ENCODE assay signal across 8 cellular contexts in genomic region chr11:86688398-86689179, GRCh38. TPM values are rescaled to one million over a fixed set of nuclear protein-coding genes. Genes with fewer than 3 reads are reported as not detected.
DNase-seq lines count a peak whose midpoint lies in the region; ATAC-seq, FAIRE-seq and TF ChIP-seq lines count a peak whose summit lies in the region.

No MANE protein-coding gene starts in this region.

- no peak overlapping the region for H3K9ac ChIP-seq in K562 (ENCODE audit: insufficient read depth in 1 of 2, low read depth in 2 of 2, low read length in 2 of 2)

- H3K27me3 Mint-ChIP-seq in activated naive CD4-positive, alpha-beta T cell treated with anti-CD3 and anti-CD28 coated beads, Interleukin-2, amount 50 U/mL, for 24 hours = no peaks in the 10 kb centered on the region
- H3K27me3 Mint-ChIP-seq in CD4-positive, alpha-beta memory T cell = peaks cover 5 to 9% of the 10 kb centered on the region in 2 donors

- BruUV-seq in K562 (replicated peaks; lab: Mats Ljungman, UMichigan) = no TSS peak

- FAIRE-seq in K562 (lab: Jason Lieb, UNC) = no peak

- H3K27me3 ChIP-seq in K562 (ENCODE audit: control insufficient read depth in 2 of 2, insufficient read depth in 2 of 2, low read length in 2 of 2) (no peaks in the 10 kb centered on the region; a peak in 1 of 5 replicates), gastrocnemius medialis (no peaks in the 10 kb centered on the region)
- H3K27me3 ChIP-seq in CD4-positive, alpha-beta memory T cell (ENCODE audit: insufficient read depth, low read length) = no peaks in the 10 kb centered on the region

- H3K79me2 ChIP-seq in K562 (ENCODE audit: control insufficient read depth, insufficient read depth, low read length) = no peaks in the 10 kb centered on the region

- no peak overlapping the region for H3K4me3 Mint-ChIP-seq in activated naive CD4-positive, alpha-beta T cell treated with anti-CD3 and anti-CD28 coated beads, Interleukin-2, amount 50 U/mL, for 24 hours
- no peak overlapping the region for H3K4me3 Mint-ChIP-seq in CD4-positive, alpha-beta memory T cell

- H3K36me3 ChIP-seq in K562 (ENCODE audit: control insufficient read depth, insufficient read depth, low read length) (no peaks in the 10 kb centered on the region), gastrocnemius medialis (no peaks in the 10 kb centered on the region)
- no peaks in the 10 kb centered on the region for H3K36me3 ChIP-seq in CD4-positive, alpha-beta memory T cell (ENCODE audit: insufficient read depth, low read length)

- H3K4me3 ChIP-seq in K562 (no peak overlapping the region), gastrocnemius medialis (no peak overlapping the region)
- H3K4me3 ChIP-seq in CD4-positive, alpha-beta memory T cell (ENCODE audit: low read length in 2 of 2) = no peak overlapping the region

- no peak overlapping the region for H2AFZ ChIP-seq in K562 (ENCODE audit: low read depth, low read length)

- no peak for TF ChIP-seq EP300 in K562 (IDR thresholded peaks at IDR 0.05; ENCODE audit: low read length)

- H4K20me1 ChIP-seq in K562 (replicated peaks; ENCODE audit: control insufficient read depth, insufficient read depth, low read length) = no peaks in the 10 kb centered on the region

- H3K27ac Mint-ChIP-seq in activated naive CD4-positive, alpha-beta T cell treated with anti-CD3 and anti-CD28 coated beads, Interleukin-2, amount 50 U/mL, for 24 hours = peak overlapping the region; percentile 67
- H3K27ac Mint-ChIP-seq in CD4-positive, alpha-beta memory T cell = no peak overlapping the region

- CTCF ChIA-PET in K562 (lab: Yijun Ruan, JAX; ENCODE audit: low intra/inter-chr PET ratio) = no interaction called here
- CTCF ChIA-PET in CD4-positive, alpha-beta memory T cell (lab: Charles Lee; ENCODE audit: partially characterized antibody) = no interaction called here

- in situ Hi-C loops in K562 (cut with MboI) = no loop called here
- in situ Hi-C loops in gastrocnemius medialis (cut with MboI; ENCODE audit: low sequenced_read_pairs in 4 of 4) = no loop called here

- DNase-seq in activated naive CD4-positive, alpha-beta T cell (lab: John Stamatoyannopoulos, UW) = no peak
- DNase-seq in HK-2 (ENCODE audit: unreplicated experiment) = peak; percentile 58
- no peak for DNase-seq in K562 (ENCODE audit: extremely low read depth in 1 of 4, low spot score in 3 of 4)
- peak; percentile 27 to 43 for DNase-seq in gastrocnemius medialis
- DNase-seq in NCI-H2029 (lab: John Stamatoyannopoulos, UW) = no peak
- DNase-seq in CD4-positive, alpha-beta memory T cell = no peak

- ATAC-seq in K562 (no peak), gastrocnemius medialis (peak; percentile 91 to 95), HG02759 (IDR thresholded peaks at IDR 0.05; ENCODE audit: unreplicated experiment) (no peak)

- H3K9me3 ChIP-seq in K562 (replicated peaks; ENCODE audit: control insufficient read depth, insufficient read depth, low read depth, low read length) (no peaks in the 10 kb centered on the region), gastrocnemius medialis (no peaks in the 10 kb centered on the region)
- no peaks in the 10 kb centered on the region for H3K9me3 ChIP-seq in CD4-positive, alpha-beta memory T cell (ENCODE audit: control insufficient read depth in 1 of 2, low read length in 2 of 2)

- no peaks in the 10 kb centered on the region for H3K9me1 ChIP-seq in K562 (ENCODE audit: control insufficient read depth, insufficient read depth, low read length)

- 7% methylated on average over 4 of the region's 4 CpGs for WGBS in K562 (ENCODE audit: insufficient coverage, low coverage, missing lambda C conversion rate)

- no peak for TF ChIP-seq RAD21 in K562 (CRISPR knock-in tag; conservative IDR thresholded peaks at IDR 0.05 in 1 of 2, IDR thresholded peaks at IDR 0.05 in 1 of 2)

- peaks cover 5% of the 10 kb centered on the region for H3K4me1 Mint-ChIP-seq in activated naive CD4-positive, alpha-beta T cell treated with anti-CD3 and anti-CD28 coated beads, Interleukin-2, amount 50 U/mL, for 24 hours
- no peaks in the 10 kb centered on the region for H3K4me1 Mint-ChIP-seq in CD4-positive, alpha-beta memory T cell

- POLR2A ChIA-PET in K562 (lab: Yijun Ruan, JAX) = interaction anchor here (0.6 kb wide), 1 partner anchor 202 kb away, joined by 3 read pairs; no protein-coding TSS in a partner anchor
- POLR2A ChIA-PET in CD4-positive, alpha-beta memory T cell (lab: Charles Lee; ENCODE audit: partially characterized antibody) = no interaction called here

- H3K4me2 ChIP-seq in K562 (ENCODE audit: insufficient read depth, low read length) = no peak overlapping the region

- no peak overlapping the region for H3K27ac ChIP-seq in K562 (ENCODE audit: extremely low read depth, low read depth, low read length)
- peak overlapping the region; percentile 67 to 82 (median 76) for H3K27ac ChIP-seq in gastrocnemius medialis
- H3K27ac ChIP-seq in CD4-positive, alpha-beta memory T cell (ENCODE audit: low read depth, low read length) = no peak overlapping the region

- no peak for TF ChIP-seq CTCF in K562 (IDR thresholded peaks at IDR 0.05 in 2 of 3, conservative IDR thresholded peaks at IDR 0.05 in 1 of 3; ENCODE audit: insufficient read depth in 2 of 3, low read depth in 1 of 3, low read length in 3 of 3)
- TF ChIP-seq CTCF in gastrocnemius medialis (IDR thresholded peaks at IDR 0.05 in 4 of 5, conservative IDR thresholded peaks at IDR 0.05 in 1 of 5) = no peak

- no peaks in the 10 kb centered on the region for H3K36me3 Mint-ChIP-seq in activated naive CD4-positive, alpha-beta T cell treated with anti-CD3 and anti-CD28 coated beads, Interleukin-2, amount 50 U/mL, for 24 hours
- no peaks in the 10 kb centered on the region for H3K36me3 Mint-ChIP-seq in CD4-positive, alpha-beta memory T cell

- no peaks in the 10 kb centered on the region for H3K4me1 ChIP-seq in K562 (replicated peaks in 1 of 2; ENCODE audit: control insufficient read depth in 2 of 2, insufficient read depth in 2 of 2, low read length in 2 of 2)
- H3K4me1 ChIP-seq in gastrocnemius medialis = peaks cover 26 to 40% of the 10 kb centered on the region in 2 donors
- no peaks in the 10 kb centered on the region for H3K4me1 ChIP-seq in CD4-positive, alpha-beta memory T cell (ENCODE audit: insufficient read depth, low read length)

- TF ChIP-seq POLR2A in K562 (conservative IDR thresholded peaks at IDR 0.05) = no peak
- peak in 1 of 2 donors; percentile 23 for TF ChIP-seq POLR2A in gastrocnemius medialis (IDR thresholded peaks at IDR 0.05)

- H3K9me3 Mint-ChIP-seq in activated naive CD4-positive, alpha-beta T cell treated with anti-CD3 and anti-CD28 coated beads, Interleukin-2, amount 50 U/mL, for 24 hours = no peaks in the 10 kb centered on the region
- peaks cover 0 to 2% (median 0%) of the 10 kb centered on the region in 8 donors for H3K9me3 Mint-ChIP-seq in CD4-positive, alpha-beta memory T cell

- intact Hi-C loops in K562 (cut with micrococcal nuclease) (no loop called here), gastrocnemius medialis (cut with DNase I; ENCODE audit: low total_unique reads) (loop anchor here (5.0 kb wide), 1 partner anchor 54 kb away; no protein-coding TSS in a partner anchor)
- intact Hi-C loops in CD4-positive, alpha-beta memory T cell (cut with micrococcal nuclease) = no loop called here

TF ChIP-seq in K562, 482 proteins besides CTCF, POLR2A, EP300 and RAD21:
- TF ChIP-seq ZNF347 (CRISPR knock-in tag; IDR thresholded peaks at IDR 0.05; ENCODE audit: low read depth) (no peak), FOSL1 (tag; conservative IDR thresholded peaks at IDR 0.05) (peak; percentile 36)
TF ChIP-seq in K562: peak in this region for 1.

RNA-seq across cellular contexts. Expression of gene ME3, which starts 16.2 kb away (rescaled TPM):
- total RNA-seq in K562 (2011; cell fraction: chromatin; rRNA removed; ENCODE audit: low replicate concordance) = not detected in 2 replicates
- not detected in 2 replicates for total RNA-seq in K562 (2011; cell fraction: nucleolus; rRNA removed)
- not detected in 2 replicates for total RNA-seq in K562 (2011; cell fraction: nucleoplasm; rRNA removed)
- not detected in 2 replicates for total RNA-seq in K562 (2014; rRNA removed)
- not detected in 2 replicates for total RNA-seq in K562 (2014; rRNA removed; fragmentation: Illumina TruSeq; extraction: Trizol)
- not detected in 2 replicates for total RNA-seq in K562 (2015; rRNA removed; fragmentation: Illumina TruSeq; extraction: Trizol)
- not detected in 2 replicates for total RNA-seq in K562 (2021)
- polyA plus RNA-seq in K562 (2011; rRNA removed) = not detected in 2 replicates
- not detected in 2 replicates for polyA plus RNA-seq in K562 (2011; cell fraction: cytosol; rRNA removed)
- polyA plus RNA-seq in K562 (2011; cell fraction: nucleus; rRNA removed) = 0.17 TPM in 1 of 2 replicates, not detected in the other
- not detected in 2 replicates for polyA plus RNA-seq in K562 (2012)
- polyA plus RNA-seq in K562 (2014; fragmentation: Illumina TruSeq; extraction: Trizol) = not detected in 2 replicates
- not detected for polyA plus RNA-seq in K562 (2014; fragmentation: Nextera tagmentation; extraction: Ambion mirVana)
- polyA plus RNA-seq in K562 (2014; rRNA removed) = not detected in 2 replicates
- polyA minus RNA-seq in K562 (2011; rRNA and poly(A)+ RNA removed) = 0.63 TPM in 1 of 2 replicates, not detected in the other
- polyA minus RNA-seq in K562 (2011; cell fraction: cytosol; rRNA and poly(A)+ RNA removed) = not detected in 2 replicates
- polyA minus RNA-seq in K562 (2011; cell fraction: nucleus; rRNA and poly(A)+ RNA removed) = not detected in 2 replicates
- 10 to 100 TPM in 3 of 4 donors, 1 to 10 TPM in 1; 4.2 to 17.0 (median 15.7) TPM for total RNA-seq in gastrocnemius medialis
- 1 to 10 TPM; 1.3 to 1.9 TPM for total RNA-seq in CD4-positive, alpha-beta memory T cell
- polyA plus RNA-seq in CD4-positive, alpha-beta memory T cell = under 1 TPM in 1 of 2 donors, not detected in 1; 0.15 TPM

Comparison
In these comparisons a context has a peak if more than half of its experiments do, and no peak if none do; other contexts are left out.
1. DNase-seq: peak in HK-2 (single experiment) and gastrocnemius medialis (2 of 2); none in activated naive CD4-positive, alpha-beta T cell (0 of 4), K562 (0 of 4), NCI-H2029 (single experiment) and CD4-positive, alpha-beta memory T cell (0 of 5).
2. ATAC-seq: peak in gastrocnemius medialis (2 of 2); none in K562 (single experiment) and HG02759 (single experiment).
3. H3K27ac ChIP-seq: peak in gastrocnemius medialis (4 of 4); none in K562 (single experiment) and CD4-positive, alpha-beta memory T cell (single experiment).